Comparison of ENCODE assay signal across 10 cellular contexts in the genomic region with DNA sequence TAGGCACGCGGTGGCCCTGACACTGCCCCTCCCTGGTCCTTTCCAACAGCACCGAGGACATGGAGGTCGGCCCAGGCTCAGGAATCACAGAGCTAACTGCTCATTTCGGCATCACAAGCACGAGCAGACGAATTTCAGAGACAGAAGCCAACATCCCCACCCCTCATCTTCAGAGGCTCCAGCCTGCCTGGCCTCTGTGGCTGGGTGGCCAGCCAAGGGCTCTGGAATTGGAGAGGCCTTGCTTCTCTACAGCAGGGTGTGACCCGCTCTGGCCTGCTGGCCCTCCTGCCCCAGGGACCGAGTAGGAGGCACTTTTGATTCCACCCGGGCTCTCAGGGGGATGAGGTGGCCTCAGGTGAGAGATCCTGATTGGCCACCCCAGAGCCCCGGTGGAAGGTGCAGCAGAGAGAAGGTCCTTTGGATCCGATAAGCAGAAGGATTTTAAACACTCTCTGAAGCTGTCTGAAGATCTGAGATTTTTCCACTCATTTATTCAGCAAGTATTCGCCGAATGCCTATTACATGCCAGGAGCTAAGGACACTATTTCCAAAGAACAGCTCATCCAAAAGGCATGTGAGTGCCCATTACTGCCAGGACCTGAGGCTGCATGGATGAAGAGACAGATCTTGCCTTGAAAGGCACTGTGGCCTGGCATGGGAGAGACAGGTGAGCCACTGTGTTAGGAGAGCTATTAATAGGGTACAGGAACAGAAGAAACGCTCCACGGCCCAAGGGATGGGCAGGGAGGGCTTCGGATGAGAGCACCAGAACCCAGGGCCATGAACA. TPM values are rescaled to one million over a fixed set of nuclear protein-coding genes. Genes with fewer than 3 reads are reported as not detected.
A peak's percentile ranks its signal among the peaks of the same experiment; 100 is the strongest.
DNase-seq lines count a peak whose midpoint lies in the region; ATAC-seq and TF ChIP-seq lines count a peak whose summit lies in the region.
"Had no signal": no experiment of that assay in that cellular context is flagged by ENCODE, and none has a peak within 500 bp of the region (broad histone marks: within the 10 kb centered on the region; RNA-seq: fewer than 3 reads in every experiment).

No MANE protein-coding gene starts in this region.

- peaks cover 8% of the 10 kb centered on the region; the same call in 1 of the 2 replicates for H3K9me1 ChIP-seq in IMR-90 (ENCODE audit: insufficient read depth, low read length)

- H3K4me2 ChIP-seq in IMR-90 (ENCODE audit: low read depth, low read length): no peak overlapping the region

- H2AK9ac ChIP-seq in IMR-90 (replicated peaks; ENCODE audit: low read depth, low read length, poor library complexity): peak overlapping the region; percentile 85

- H4K91ac ChIP-seq in IMR-90 (ENCODE audit: insufficient read depth, low read depth, low read length): no peak overlapping the region

- peak overlapping the region; percentile 71; the same call in 1 of the 3 replicates for H2BK15ac ChIP-seq in IMR-90 (ENCODE audit: low read depth, low read length)

- H3K27ac ChIP-seq in IMR-90 (ENCODE audit: insufficient read depth, low read length) (no peak overlapping the region), temporal lobe (ENCODE audit: low read depth, low read length) (peak overlapping the region; percentile 90)

- no peaks in the 10 kb centered on the region for H3K27me3 Mint-ChIP-seq in stimulated activated naive CD8-positive, alpha-beta T cell treated with anti-CD3 and anti-CD28 coated beads, Interleukin-15, amount 100 ng/mL, for 72 hours

- H3K14ac ChIP-seq in IMR-90 (replicated peaks; ENCODE audit: low read depth, low read length): peak overlapping the region; percentile 72; the same call in 1 of the 2 replicates

- no peaks in the 10 kb centered on the region for H3K27me3 ChIP-seq in IMR-90 (ENCODE audit: control insufficient read depth, insufficient read depth, low read length)
- H3K27me3 ChIP-seq in kidney epithelial cell (ENCODE audit: control insufficient read depth, insufficient read depth, low read length): no peaks in the 10 kb centered on the region

- TF ChIP-seq CTCF in IMR-90 (conservative IDR thresholded peaks at IDR 0.05; ENCODE audit: low read depth, low read length) (no peak), cardiac fibroblast (IDR thresholded peaks at IDR 0.05; ENCODE audit: low read depth, low read length) (no peak), kidney epithelial cell (IDR thresholded peaks at IDR 0.05; ENCODE audit: insufficient read depth, low read length, poor library complexity, severe bottlenecking) (no peak)

- peaks cover 4 to 36% of the 10 kb centered on the region in 2 experiments for H3K79me1 ChIP-seq in IMR-90 (ENCODE audit: low read depth in 1 of 2, low read length in 2 of 2)

- no peak for TF ChIP-seq RAD21 in IMR-90 (IDR thresholded peaks at IDR 0.05; ENCODE audit: low read length)

- H2BK120ac ChIP-seq in IMR-90 (ENCODE audit: low read depth, low read length): no peak overlapping the region

- H3K4me3 Mint-ChIP-seq in stimulated activated naive CD8-positive, alpha-beta T cell treated with anti-CD3 and anti-CD28 coated beads, Interleukin-15, amount 100 ng/mL, for 72 hours: no peak overlapping the region

- H2AK5ac ChIP-seq in IMR-90 (ENCODE audit: low read depth, low read length): peak overlapping the region; percentile 69; the same call in 1 of the 2 replicates

- no peak overlapping the region for H3K56ac ChIP-seq in IMR-90 (ENCODE audit: extremely low read depth, insufficient read depth, low read length)

- CTCF ChIA-PET in IMR-90 (lab: Yijun Ruan, JAX): interaction anchor here (1.1 kb wide), 1 partner anchor 11 kb away, joined by 3 read pairs; no protein-coding TSS in a partner anchor

- no peak overlapping the region; the same call in 1 of the 2 replicates for H3K23ac ChIP-seq in IMR-90 (ENCODE audit: low read depth, low read length)

- H4K5ac ChIP-seq in IMR-90 (ENCODE audit: low read depth, low read length): no peak overlapping the region

- DNase-seq in IMR-90 (peak; percentile 49), cardiac fibroblast (ENCODE audit: low read depth in 2 of 2) (peak; percentile 45 to 56), kidney epithelial cell (ENCODE audit: low read depth) (peak; percentile 91), amygdala (lab: John Stamatoyannopoulos, UW) (no peak)
- no peak for DNase-seq in stimulated activated naive CD8-positive, alpha-beta T cell treated with anti-CD3 and anti-CD28 coated beads, Interleukin-15, amount 100 ng/mL, for 72 hours
- DNase-seq: erythroblast, OCI-M1 had no signal

- no peak overlapping the region for H2BK20ac ChIP-seq in IMR-90 (ENCODE audit: low read depth, low read length)

- H3K9ac ChIP-seq in IMR-90 (ENCODE audit: low read depth, low read length): no peak overlapping the region

- H3K9me3 Mint-ChIP-seq in stimulated activated naive CD8-positive, alpha-beta T cell treated with anti-CD3 and anti-CD28 coated beads, Interleukin-15, amount 100 ng/mL, for 72 hours: no peaks in the 10 kb centered on the region

- intact Hi-C loops in IMR-90 (cut with micrococcal nuclease): no loop called here

- in situ Hi-C loops in IMR-90 (cut with MboI; ENCODE audit: low sequenced_read_pairs): no loop called here

- peak; percentile 57 for ATAC-seq in IMR-90 (ENCODE audit: low read depth)
- ATAC-seq in stimulated activated naive CD8-positive, alpha-beta T cell treated with anti-CD3 and anti-CD28 coated beads, Interleukin-15, amount 100 ng/mL, for 72 hours: no peak
- no peak for ATAC-seq in HG03432 (IDR thresholded peaks at IDR 0.05; ENCODE audit: unreplicated experiment)
- no peak for ATAC-seq in GM19351 (IDR thresholded peaks at IDR 0.05; ENCODE audit: unreplicated experiment)

- peaks cover 15% of the 10 kb centered on the region for H4K20me1 ChIP-seq in IMR-90 (ENCODE audit: insufficient read depth, low read length)

- H3K36me3 ChIP-seq in IMR-90 (ENCODE audit: control insufficient read depth, insufficient read depth, low read length) (0 out of 2 replicates have a peak, but pooled peaks cover 2% of the 10 kb centered on the region), kidney epithelial cell (ENCODE audit: control insufficient read depth, insufficient read depth, low read length) (no peaks in the 10 kb centered on the region)

- WGBS in IMR-90 (ENCODE audit: extremely low coverage in 2 of 2, insufficient read length in 1 of 2), 2 experiments: 39% methylated on average over 3 of the region's 17 CpGs; no CpG with 5 or more reads in 1 of the 2 experiments

- H3K9me3 ChIP-seq in IMR-90 (ENCODE audit: control insufficient read depth, insufficient read depth, low read length): no peaks in the 10 kb centered on the region

- peaks cover 11% of the 10 kb centered on the region for H3K4me1 ChIP-seq in IMR-90 (ENCODE audit: control insufficient read depth, insufficient read depth, low read length)

- BruUV-seq in IMR-90 (replicated peaks; lab: Mats Ljungman, UMichigan): no TSS peak

- peak overlapping the region; percentile 53 for H3K4ac ChIP-seq in IMR-90 (ENCODE audit: low read depth, low read length)

- H4K8ac ChIP-seq in IMR-90 (ENCODE audit: low read depth in 2 of 2, low read length in 2 of 2): peak overlapping the region in 1 of 2 experiments; percentile 11; a peak in 1 of 4 replicates

- no peak overlapping the region for H3K18ac ChIP-seq in IMR-90 (ENCODE audit: low read depth, low read length)

- POLR2A ChIA-PET in IMR-90 (lab: Charles Lee; ENCODE audit: unreplicated experiment): no interaction called here

- no peak overlapping the region for H3K4me3 ChIP-seq in IMR-90 (ENCODE audit: insufficient read depth, low read depth, low read length)
- H3K4me3 ChIP-seq in cardiac fibroblast (replicated peaks in 1 of 2; ENCODE audit: low read depth in 2 of 2, low read length in 2 of 2): no peak overlapping the region
- H3K4me3 ChIP-seq in kidney epithelial cell (ENCODE audit: low read depth, low read length): no peak overlapping the region

- peaks cover 15% of the 10 kb centered on the region for H3K4me1 Mint-ChIP-seq in stimulated activated naive CD8-positive, alpha-beta T cell treated with anti-CD3 and anti-CD28 coated beads, Interleukin-15, amount 100 ng/mL, for 72 hours

- peak overlapping the region in 1 of 2 donors; percentile 88 for H3K27ac Mint-ChIP-seq in stimulated activated naive CD8-positive, alpha-beta T cell treated with anti-CD3 and anti-CD28 coated beads, Interleukin-15, amount 100 ng/mL, for 72 hours

- no peak overlapping the region for H2BK5ac ChIP-seq in IMR-90 (ENCODE audit: low read depth, low read length, poor library complexity, severe bottlenecking)

- dilution Hi-C loops in IMR-90 (cut with HindIII; ENCODE audit: low sequenced_read_pairs, unreplicated experiment): no loop called here

- H2AFZ ChIP-seq in IMR-90 (replicated peaks; ENCODE audit: low read length, poor library complexity): peak overlapping the region; percentile 23

- TF ChIP-seq POLR2A in IMR-90 (IDR thresholded peaks at IDR 0.05; ENCODE audit: low read depth, low read length): no peak

TF ChIP-seq in IMR-90, 13 proteins besides CTCF, POLR2A, EP300 and RAD21:
- TF ChIP-seq RFX5 (IDR thresholded peaks at IDR 0.05; ENCODE audit: low read depth, low read length) (no peak), MAZ (IDR thresholded peaks at IDR 0.05; ENCODE audit: borderline replicate concordance, low read depth, low read length) (no peak), BHLHE40 (IDR thresholded peaks at IDR 0.05; ENCODE audit: low read depth, low read length) (no peak)

RNA-seq across cellular contexts. Expression of a gene that starts 10.3 kb away (rescaled TPM):
- total RNA-seq in IMR-90 (2012; rRNA removed) (22.2 and 32.2 TPM in 2 replicates), kidney epithelial cell (37.9 and 40.8 TPM in 2 replicates), temporal lobe (32.2 TPM)
- 5.2 and 6.7 TPM in 2 replicates for polyA plus RNA-seq in IMR-90 (2012; rRNA removed)
- 1.9 and 2.3 TPM in 2 replicates for polyA plus RNA-seq in IMR-90 (2012; cell fraction: cytosol; rRNA removed)
- polyA plus RNA-seq in IMR-90 (2012; cell fraction: nucleus; rRNA removed; ENCODE audit: low replicate concordance): 0.92 and 4.4 TPM in 2 replicates

RNA-seq across cellular contexts. Expression of a gene that starts 10.6 kb away (rescaled TPM):
- 12.2 and 20.6 TPM in 2 replicates for total RNA-seq in IMR-90 (2012; rRNA removed)
- polyA plus RNA-seq in IMR-90 (2012; rRNA removed): 18.5 and 21.1 TPM in 2 replicates
- polyA plus RNA-seq in IMR-90 (2012; cell fraction: cytosol; rRNA removed): 9.6 and 17.9 TPM in 2 replicates
- polyA plus RNA-seq in IMR-90 (2012; cell fraction: nucleus; rRNA removed; ENCODE audit: low replicate concordance): 3.4 and 10.8 TPM in 2 replicates
- total RNA-seq in kidney epithelial cell: 83.8 and 86.7 TPM in 2 replicates
- 26.8 TPM for total RNA-seq in temporal lobe

RNA-seq across cellular contexts. Expression of a gene that starts 23.2 kb away (rescaled TPM):
- total RNA-seq in IMR-90 (2012; rRNA removed) (5.7 and 6.4 TPM in 2 replicates), kidney epithelial cell (15.6 and 17.1 TPM in 2 replicates), temporal lobe (4.7 TPM)
- 16.2 and 20.0 TPM in 2 replicates for polyA plus RNA-seq in IMR-90 (2012; rRNA removed)
- 9.4 and 20.8 TPM in 2 replicates for polyA plus RNA-seq in IMR-90 (2012; cell fraction: cytosol; rRNA removed)
- 15.1 and 42.4 TPM in 2 replicates for polyA plus RNA-seq in IMR-90 (2012; cell fraction: nucleus; rRNA removed; ENCODE audit: low replicate concordance)

RNA-seq across cellular contexts. Expression of a gene that starts 29.6 kb away (rescaled TPM):
- total RNA-seq in IMR-90 (2012; rRNA removed): 17.7 and 31.7 TPM in 2 replicates
- polyA plus RNA-seq in IMR-90 (2012; rRNA removed): 82.6 and 120 TPM in 2 replicates
- polyA plus RNA-seq in IMR-90 (2012; cell fraction: cytosol; rRNA removed): 55.5 and 84.4 TPM in 2 replicates
- polyA plus RNA-seq in IMR-90 (2012; cell fraction: nucleus; rRNA removed; ENCODE audit: low replicate concordance): 78.1 and 241 TPM in 2 replicates
- 67.7 and 78.7 TPM in 2 replicates for total RNA-seq in kidney epithelial cell
- total RNA-seq in temporal lobe: 249 TPM

Comparison
In these comparisons a context has a peak if more than half of its experiments do, and no peak if none do; other contexts are left out.
1. DNase-seq: peak in IMR-90 (single experiment), cardiac fibroblast (2 of 2) and kidney epithelial cell (single experiment); none in stimulated activated naive CD8-positive, alpha-beta T cell treated with anti-CD3 and anti-CD28 coated beads, Interleukin-15, amount 100 ng/mL, for 72 hours (0 of 2) and amygdala (0 of 56).